In genomic region chr16:31474173-31474714, GRCh38 we compare ENCODE assay signal across 15 cellular contexts. TPM values are rescaled to one million over a fixed set of nuclear protein-coding genes. Genes with fewer than 3 reads are reported as not detected.
DNase-seq lines count a peak whose midpoint lies in the region; ATAC-seq and TF ChIP-seq lines count a peak whose summit lies in the region.
"Had no signal": no experiment of that assay in that cellular context is flagged by ENCODE, and none has a peak within 500 bp of the region (broad histone marks: within the 10 kb centered on the region; RNA-seq: fewer than 3 reads in every experiment).

No MANE protein-coding gene starts in this region.

- H3K27me3 ChIP-seq in smooth muscle cell (ENCODE audit: low read depth), result no peaks in the 10 kb centered on the region

- peaks cover 52% of the 10 kb centered on the region for H3F3A ChIP-seq in smooth muscle cell (ENCODE audit: low read depth)

- no peaks in the 10 kb centered on the region for H3K9me3 ChIP-seq in smooth muscle cell (replicated peaks; ENCODE audit: low read depth)

- no peak overlapping the region for H3K4me3 ChIP-seq in fibroblast of mammary gland (ENCODE audit: control insufficient read depth, low read depth, low read length)
- no peak overlapping the region for H3K4me3 ChIP-seq in smooth muscle cell
- no peak overlapping the region for H3K4me3 ChIP-seq in lower leg skin (ENCODE audit: low read depth, poor library complexity, severe bottlenecking)
- H3K4me3 ChIP-seq: cardiac muscle cell, PC-9 had no signal

- peaks cover 61% of the 10 kb centered on the region for H4K20me1 ChIP-seq in smooth muscle cell (ENCODE audit: low read depth)

- TF ChIP-seq CTCF in fibroblast of mammary gland (conservative IDR thresholded peaks at IDR 0.05; ENCODE audit: control insufficient read depth, insufficient read depth, low read depth, low read length), result peak; percentile 2
- no peak for TF ChIP-seq CTCF in smooth muscle cell (IDR thresholded peaks at IDR 0.05; ENCODE audit: borderline replicate concordance, insufficient read depth, poor library complexity, severe bottlenecking)
- no peak for TF ChIP-seq CTCF in lower leg skin (IDR thresholded peaks at IDR 0.05)

- peak; percentile 89 for DNase-seq in EL
- DNase-seq in RPMI8226, result peak; percentile 55
- peak; percentile 96 for DNase-seq in fibroblast of mammary gland (ENCODE audit: low read depth)
- DNase-seq in smooth muscle cell (lab: John Stamatoyannopoulos, UW; ENCODE audit: unreplicated experiment), result no peak
- DNase-seq in activated CD4-positive, CD25-positive, alpha-beta regulatory T cell (lab: John Stamatoyannopoulos, UW), result no peak
- no peak for DNase-seq in lower leg skin (ENCODE audit: low spot score in 2 of 2)
- DNase-seq: activated CD4-positive, alpha-beta T cell treated with anti-CD3 and anti-CD28 coated beads, Interleukin-2, amount 50 U/mL, for 4 hours; PC-9; T-helper 1 cell had no signal

- H3K36me3 ChIP-seq in smooth muscle cell (ENCODE audit: low read depth), result peaks cover 6% of the 10 kb centered on the region

- WGBS in smooth muscle cell (ENCODE audit: low lambda C conversion rate), result 70% methylated on average over 12 of the region's 12 CpGs
- WGBS in lower leg skin, 2 donors, result 75 to 78% methylated on average over 12 of the region's 12 CpGs

- H3K4me2 ChIP-seq in smooth muscle cell, result no peak overlapping the region
- H3K4me2 ChIP-seq: PC-9 had no signal

- H3K4me1 ChIP-seq in smooth muscle cell (ENCODE audit: low read depth), result peaks cover 8% of the 10 kb centered on the region

- H3K27ac ChIP-seq in smooth muscle cell (ENCODE audit: low read depth), result peak overlapping the region; percentile 52
- H3K27ac ChIP-seq: cardiac muscle cell, PC-9 had no signal

- peaks cover 10% of the 10 kb centered on the region for H3K79me2 ChIP-seq in smooth muscle cell (ENCODE audit: low read depth)

- ATAC-seq in HG02623 (IDR thresholded peaks at IDR 0.05; ENCODE audit: unreplicated experiment), result no peak
- ATAC-seq: activated T-helper 17 cell treated with anti-CD3 and anti-CD28 coated beads, Interleukin-2, amount 50 U/mL, for 72 hours; naive thymus-derived CD8-positive, alpha-beta T cell had no signal

- H3K9ac ChIP-seq in smooth muscle cell (ENCODE audit: low read depth), result no peak overlapping the region

- H2AFZ ChIP-seq in smooth muscle cell (ENCODE audit: low read depth), result no peak overlapping the region
- H2AFZ ChIP-seq: PC-9 had no signal

- TF ChIP-seq POLR2A in lower leg skin (IDR thresholded peaks at IDR 0.05), result no peak

- intact Hi-C loops in lower leg skin (cut with DNase I; ENCODE audit: low total_unique reads), result no loop called here

RNA-seq across cellular contexts. Expression of gene TGFB1I1, which starts 2.3 kb away (rescaled TPM):
- 67.2 and 73.0 TPM in 2 replicates for total RNA-seq in smooth muscle cell
- polyA plus RNA-seq in smooth muscle cell, result 203 and 213 TPM in 2 replicates
- 10 to 100 TPM; 15.1 to 34.1 (median 22.7) TPM for total RNA-seq in lower leg skin

RNA-seq across cellular contexts. Expression of gene SLC5A2, which starts 8.7 kb away (rescaled TPM):
- total RNA-seq in smooth muscle cell (0.40 TPM in 1 of 2 replicates, not detected in the other), lower leg skin (under 1 TPM; 0.17 to 0.27 (median 0.21) TPM)
- polyA plus RNA-seq in smooth muscle cell, result 5.1 and 10.6 TPM in 2 replicates
- total RNA-seq: sciatic nerve, subcutaneous adipose tissue had no signal

RNA-seq across cellular contexts. Expression of gene ARMC5, which starts 14.9 kb away (rescaled TPM):
- total RNA-seq in smooth muscle cell (5.8 and 7.0 TPM in 2 replicates), lower leg skin (10 to 100 TPM; 11.2 to 13.8 (median 13.3) TPM)
- polyA plus RNA-seq in smooth muscle cell, result 19.6 and 24.6 TPM in 2 replicates

RNA-seq across cellular contexts. Expression of gene ZNF843, which starts 31.7 kb away (rescaled TPM):
- total RNA-seq in smooth muscle cell (1.6 and 2.2 TPM in 2 replicates), lower leg skin (1 to 10 TPM; 1.2 to 1.7 (median 1.6) TPM)
- polyA plus RNA-seq in smooth muscle cell, result 1.7 and 2.3 TPM in 2 replicates

RNA-seq across cellular contexts. Expression of gene RUSF1, which starts 33.9 kb away (rescaled TPM):
- total RNA-seq in smooth muscle cell (55.9 and 68.7 TPM in 2 replicates), lower leg skin (10 to 100 TPM; 50.5 to 56.4 (median 52.7) TPM)
- 72.1 and 73.7 TPM in 2 replicates for polyA plus RNA-seq in smooth muscle cell

Comparison
In these comparisons a context has a peak if more than half of its experiments do, and no peak if none do; other contexts are left out.
1. DNase-seq: peak in EL (single experiment), RPMI8226 (single experiment) and fibroblast of mammary gland (single experiment); none in smooth muscle cell (single experiment), activated CD4-positive, CD25-positive, alpha-beta regulatory T cell (0 of 4) and lower leg skin (0 of 2).